ENCODE assay signal across 8 cellular contexts in genomic region chr11:57476883-57477506, GRCh38. TPM values are rescaled to one million over a fixed set of nuclear protein-coding genes. Genes with fewer than 3 reads are reported as not detected.
DNase-seq lines count a peak whose midpoint lies in the region; ATAC-seq, FAIRE-seq and TF ChIP-seq lines count a peak whose summit lies in the region.

No MANE protein-coding gene starts in this region.

- H3K27ac Mint-ChIP-seq in CD4-positive, CD25-positive, alpha-beta regulatory T cell: no peak overlapping the region
- H3K27ac Mint-ChIP-seq in activated B cell treated with CpG ODN at 0.5 μM for 24 hours: no peak overlapping the region

- no peaks in the 10 kb centered on the region for H4K20me1 ChIP-seq in osteoblast (ENCODE audit: insufficient read depth, low read length)

- no peaks in the 10 kb centered on the region for H3K36me3 Mint-ChIP-seq in CD4-positive, CD25-positive, alpha-beta regulatory T cell
- H3K36me3 Mint-ChIP-seq in activated B cell treated with CpG ODN at 0.5 μM for 24 hours (ENCODE audit: low read depth): no peaks in the 10 kb centered on the region

- peaks cover 0 to 1% (median 0%) of the 10 kb centered on the region in 7 donors for H3K9me3 Mint-ChIP-seq in CD4-positive, CD25-positive, alpha-beta regulatory T cell
- no peaks in the 10 kb centered on the region for H3K9me3 Mint-ChIP-seq in activated B cell treated with CpG ODN at 0.5 μM for 24 hours

- H2AFZ ChIP-seq in osteoblast (ENCODE audit: low read length): no peak overlapping the region

- H3K27ac ChIP-seq in CD4-positive, CD25-positive, alpha-beta regulatory T cell (ENCODE audit: insufficient read depth, low read length, poor library complexity, severe bottlenecking): no peak overlapping the region
- H3K27ac ChIP-seq in osteoblast (ENCODE audit: low read depth, low read length): no peak overlapping the region

- no peaks in the 10 kb centered on the region for H3K9me3 ChIP-seq in CD4-positive, CD25-positive, alpha-beta regulatory T cell (ENCODE audit: control insufficient read depth in 2 of 2, low read length in 2 of 2)
- H3K9me3 ChIP-seq in osteoblast (ENCODE audit: low read depth, low read length): no peaks in the 10 kb centered on the region

- peak overlapping the region in 2 of 4 donors; percentile 67 to 82 for H3K4me3 Mint-ChIP-seq in CD4-positive, CD25-positive, alpha-beta regulatory T cell
- peak overlapping the region; percentile 82 for H3K4me3 Mint-ChIP-seq in activated B cell treated with CpG ODN at 0.5 μM for 24 hours

- peaks cover 56% of the 10 kb centered on the region for H3K27me3 Mint-ChIP-seq in CD4-positive, CD25-positive, alpha-beta regulatory T cell
- H3K27me3 Mint-ChIP-seq in activated B cell treated with CpG ODN at 0.5 μM for 24 hours: peaks cover 9% of the 10 kb centered on the region

- no peak overlapping the region for H3K4me3 ChIP-seq in CD4-positive, CD25-positive, alpha-beta regulatory T cell (ENCODE audit: low read depth, low read length)
- H3K4me3 ChIP-seq in fibroblast of mammary gland (ENCODE audit: control insufficient read depth, low read depth, low read length) (peak overlapping the region; percentile 17), osteoblast (ENCODE audit: insufficient read depth, low read length) (peak overlapping the region; percentile 60)

- H3K4me1 ChIP-seq in CD4-positive, CD25-positive, alpha-beta regulatory T cell (ENCODE audit: control insufficient read depth, insufficient read depth, low read length, poor library complexity, severe bottlenecking): peaks cover 33% of the 10 kb centered on the region
- H3K4me1 ChIP-seq in osteoblast (ENCODE audit: insufficient read depth, low read length): no peaks in the 10 kb centered on the region

- no peaks in the 10 kb centered on the region for H3K27me3 ChIP-seq in CD4-positive, CD25-positive, alpha-beta regulatory T cell (ENCODE audit: control insufficient read depth, insufficient read depth, low read length)
- peaks cover 39% of the 10 kb centered on the region for H3K27me3 ChIP-seq in osteoblast (ENCODE audit: insufficient read depth, low read length)

- no peaks in the 10 kb centered on the region for H3K79me2 ChIP-seq in osteoblast (ENCODE audit: insufficient read depth, low read length)

- ATAC-seq in CD4-positive, CD25-positive, alpha-beta regulatory T cell (ENCODE audit: low read depth in 2 of 2): peak; percentile 40 to 48
- ATAC-seq in HG03439 (IDR thresholded peaks at IDR 0.05; ENCODE audit: unreplicated experiment) (peak; percentile 37), activated B cell treated with CpG ODN at 0.5 μM for 24 hours (ENCODE audit: low read depth) (peak; percentile 65)

- DNase-seq in CD4-positive, CD25-positive, alpha-beta regulatory T cell: no peak
- DNase-seq in GM19239 (ENCODE audit: insufficient read length, low spot score): peak; percentile 79
- peak; percentile 20 for DNase-seq in activated B cell treated with CpG ODN at 0.5 μM for 24 hours
- DNase-seq in fibroblast of mammary gland (ENCODE audit: low read depth): peak; percentile 34
- DNase-seq in osteoblast (ENCODE audit: insufficient read length, low spot score, missing footprints): peak; percentile 96
- no peak for DNase-seq in OCI-M1 (lab: John Stamatoyannopoulos, UW)
- DNase-seq in H4 (ENCODE audit: low spot score): no peak

- peaks cover 0 to 57% (median 25%) of the 10 kb centered on the region in 4 donors for H3K4me1 Mint-ChIP-seq in CD4-positive, CD25-positive, alpha-beta regulatory T cell
- H3K4me1 Mint-ChIP-seq in activated B cell treated with CpG ODN at 0.5 μM for 24 hours: peaks cover 46% of the 10 kb centered on the region

- intact Hi-C loops in activated B cell treated with CpG ODN at 0.5 μM for 24 hours (cut with micrococcal nuclease): loop anchor here (1.0 kb wide), 2 partner anchors 7 to 20 kb away; no protein-coding TSS in a partner anchor

- CTCF ChIA-PET in activated B cell treated with CpG ODN at 0.5 μM for 24 hours (lab: Charles Lee): interaction anchor here (1.9 to 9.9 kb wide), 2 partner anchors 19 to 49 kb away, joined by 6 to 191 read pairs; partner anchors contain the start of gene RTN4RL2

- no peaks in the 10 kb centered on the region for H3K36me3 ChIP-seq in CD4-positive, CD25-positive, alpha-beta regulatory T cell (ENCODE audit: control insufficient read depth, insufficient read depth, low read length)
- H3K36me3 ChIP-seq in osteoblast (ENCODE audit: insufficient read depth, low read length): no peaks in the 10 kb centered on the region

- FAIRE-seq in GM19239 (lab: Jason Lieb, UNC): peak; percentile 85

- H3K4me2 ChIP-seq in osteoblast (ENCODE audit: insufficient read depth, low read length): peak overlapping the region; percentile 75

- POLR2A ChIA-PET in activated B cell treated with CpG ODN at 0.5 μM for 24 hours (lab: Charles Lee): interaction anchor here (0.7 to 2.9 kb wide), 7 partner anchors 11 to 141 kb away, joined by 3 to 12 read pairs (median 4); partner anchors contain the start of genes SSRP1 and UBE2L6

- TF ChIP-seq CTCF in activated B cell treated with CpG ODN at 0.5 μM for 24 hours (IDR thresholded peaks at IDR 0.05) (no peak), fibroblast of mammary gland (conservative IDR thresholded peaks at IDR 0.05; ENCODE audit: control insufficient read depth, insufficient read depth, low read depth, low read length) (peak; percentile 35), osteoblast (IDR thresholded peaks at IDR 0.05; ENCODE audit: extremely low read depth, low read depth, low read length) (no peak)

RNA-seq across cellular contexts. Expression of gene RTN4RL2, which starts 16.7 kb away (rescaled TPM):
- total RNA-seq in CD4-positive, CD25-positive, alpha-beta regulatory T cell: not detected
- polyA plus RNA-seq in CD4-positive, CD25-positive, alpha-beta regulatory T cell: under 1 TPM in 1 of 4 donors, not detected in 3; 0.11 TPM
- 0.13 and 0.24 TPM in 2 replicates for total RNA-seq in activated B cell treated with CpG ODN at 0.5 μM for 24 hours
- total RNA-seq in osteoblast: 0.29 and 0.36 TPM in 2 replicates
- total RNA-seq in H4 (2014; rRNA removed; shearing (Covaris generic)): 0.64 and 0.89 TPM in 2 replicates

RNA-seq across cellular contexts. Expression of gene SLC43A1, which starts 38.5 kb away (rescaled TPM):
- total RNA-seq in CD4-positive, CD25-positive, alpha-beta regulatory T cell: 12.8 TPM
- 10 to 100 TPM; 22.9 to 29.9 (median 26.2) TPM for polyA plus RNA-seq in CD4-positive, CD25-positive, alpha-beta regulatory T cell
- total RNA-seq in activated B cell treated with CpG ODN at 0.5 μM for 24 hours (11.1 and 12.8 TPM in 2 replicates), osteoblast (18.5 and 28.0 TPM in 2 replicates)
- total RNA-seq in H4 (2014; rRNA removed; shearing (Covaris generic)): 3.5 and 6.0 TPM in 2 replicates

RNA-seq across cellular contexts. Expression of gene SLC43A3, which starts 50.1 kb away (rescaled TPM):
- total RNA-seq in CD4-positive, CD25-positive, alpha-beta regulatory T cell: 19.1 TPM
- 10 to 100 TPM; 21.6 to 36.9 (median 27.3) TPM for polyA plus RNA-seq in CD4-positive, CD25-positive, alpha-beta regulatory T cell
- 213 and 237 TPM in 2 replicates for total RNA-seq in activated B cell treated with CpG ODN at 0.5 μM for 24 hours
- 51.4 and 61.0 TPM in 2 replicates for total RNA-seq in osteoblast
- total RNA-seq in H4 (2014; rRNA removed; shearing (Covaris generic)): 20.4 and 21.3 TPM in 2 replicates

RNA-seq across cellular contexts. Expression of gene TIMM10, which starts 53.6 kb away (rescaled TPM):
- total RNA-seq in CD4-positive, CD25-positive, alpha-beta regulatory T cell: 21.2 TPM
- 10 to 100 TPM; 52.1 to 84.7 (median 65.7) TPM for polyA plus RNA-seq in CD4-positive, CD25-positive, alpha-beta regulatory T cell
- 100 and 108 TPM in 2 replicates for total RNA-seq in activated B cell treated with CpG ODN at 0.5 μM for 24 hours
- total RNA-seq in osteoblast: 22.1 and 25.7 TPM in 2 replicates
- 111 and 118 TPM in 2 replicates for total RNA-seq in H4 (2014; rRNA removed; shearing (Covaris generic))

Comparison
In these comparisons a context has a peak if more than half of its experiments do, and no peak if none do; other contexts are left out.
1. DNase-seq: peak in GM19239 (single experiment), activated B cell treated with CpG ODN at 0.5 μM for 24 hours (single experiment), fibroblast of mammary gland (single experiment) and osteoblast (single experiment); none in CD4-positive, CD25-positive, alpha-beta regulatory T cell (0 of 3), OCI-M1 (single experiment) and H4 (single experiment).
2. Peak in every context shown above with its lines, with median percentiles within 50 percentile points of each other: ATAC-seq.